ENCODE assay signal across 1 cellular context in genomic region chr3:46314517-46314916, GRCh38.
TF ChIP-seq lines count a peak whose summit lies in the region.

No MANE protein-coding gene starts in this region.

TF ChIP-seq in WTC11, 78 proteins besides CTCF, POLR2A, EP300 and RAD21 (continued from another document):
- TF ChIP-seq ATF6 (CRISPR knock-in tag; IDR thresholded peaks at IDR 0.05) (no peak), KAT7 (CRISPR knock-in tag; IDR thresholded peaks at IDR 0.05; ENCODE audit: borderline replicate concordance) (no peak)
- TF ChIP-seq, protein P1, sequence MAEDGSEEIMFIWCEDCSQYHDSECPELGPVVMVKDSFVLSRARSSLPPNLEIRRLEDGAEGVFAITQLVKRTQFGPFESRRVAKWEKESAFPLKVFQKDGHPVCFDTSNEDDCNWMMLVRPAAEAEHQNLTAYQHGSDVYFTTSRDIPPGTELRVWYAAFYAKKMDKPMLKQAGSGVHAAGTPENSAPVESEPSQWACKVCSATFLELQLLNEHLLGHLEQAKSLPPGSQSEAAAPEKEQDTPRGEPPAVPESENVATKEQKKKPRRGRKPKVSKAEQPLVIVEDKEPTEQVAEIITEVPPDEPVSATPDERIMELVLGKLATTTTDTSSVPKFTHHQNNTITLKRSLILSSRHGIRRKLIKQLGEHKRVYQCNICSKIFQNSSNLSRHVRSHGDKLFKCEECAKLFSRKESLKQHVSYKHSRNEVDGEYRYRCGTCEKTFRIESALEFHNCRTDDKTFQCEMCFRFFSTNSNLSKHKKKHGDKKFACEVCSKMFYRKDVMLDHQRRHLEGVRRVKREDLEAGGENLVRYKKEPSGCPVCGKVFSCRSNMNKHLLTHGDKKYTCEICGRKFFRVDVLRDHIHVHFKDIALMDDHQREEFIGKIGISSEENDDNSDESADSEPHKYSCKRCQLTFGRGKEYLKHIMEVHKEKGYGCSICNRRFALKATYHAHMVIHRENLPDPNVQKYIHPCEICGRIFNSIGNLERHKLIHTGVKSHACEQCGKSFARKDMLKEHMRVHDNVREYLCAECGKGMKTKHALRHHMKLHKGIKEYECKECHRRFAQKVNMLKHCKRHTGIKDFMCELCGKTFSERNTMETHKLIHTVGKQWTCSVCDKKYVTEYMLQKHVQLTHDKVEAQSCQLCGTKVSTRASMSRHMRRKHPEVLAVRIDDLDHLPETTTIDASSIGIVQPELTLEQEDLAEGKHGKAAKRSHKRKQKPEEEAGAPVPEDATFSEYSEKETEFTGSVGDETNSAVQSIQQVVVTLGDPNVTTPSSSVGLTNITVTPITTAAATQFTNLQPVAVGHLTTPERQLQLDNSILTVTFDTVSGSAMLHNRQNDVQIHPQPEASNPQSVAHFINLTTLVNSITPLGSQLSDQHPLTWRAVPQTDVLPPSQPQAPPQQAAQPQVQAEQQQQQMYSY (CRISPR knock-in tag; IDR thresholded peaks at IDR 0.05), result no peak
